Comparison of ENCODE assay signal across 8 cellular contexts in the genomic region with DNA sequence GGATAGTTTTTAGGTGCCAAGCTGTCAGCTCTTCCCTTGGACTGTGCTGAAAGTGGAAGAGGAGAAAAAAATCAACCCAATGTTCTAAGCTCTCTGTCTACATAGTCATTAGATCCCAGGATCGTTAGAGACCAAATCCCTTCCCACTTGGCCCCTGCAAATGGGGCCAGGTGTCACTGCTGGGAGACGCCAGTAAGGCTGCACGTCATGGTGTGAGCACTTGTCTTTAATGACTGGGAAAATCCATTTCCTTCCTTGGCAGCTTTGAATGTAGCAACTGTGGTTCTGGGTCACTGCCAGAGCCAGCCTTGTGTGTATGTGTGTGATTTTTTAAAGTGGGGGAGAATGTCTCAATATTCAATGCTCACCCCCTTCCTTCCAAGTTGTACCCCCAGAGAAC. TPM values are rescaled to one million over a fixed set of nuclear protein-coding genes. Genes with fewer than 3 reads are reported as not detected.
A peak's percentile ranks its signal among the peaks of the same experiment; 100 is the strongest.
DNase-seq lines count a peak whose midpoint lies in the region; ATAC-seq and FAIRE-seq lines count a peak whose summit lies in the region.

No MANE protein-coding gene starts in this region.

- H3K27me3 Mint-ChIP-seq in activated T-cell treated with anti-CD3 and anti-CD28 coated beads, Interleukin-2, amount 50 U/mL, for 72 hours (ENCODE audit: low read depth): peaks cover 23% of the 10 kb centered on the region
- H3K27me3 Mint-ChIP-seq in stimulated activated naive CD8-positive, alpha-beta T cell treated with anti-CD3 and anti-CD28 coated beads, Interleukin-15, amount 100 ng/mL, for 72 hours: peaks cover 7% of the 10 kb centered on the region

- H3K36me3 Mint-ChIP-seq in activated T-cell treated with anti-CD3 and anti-CD28 coated beads, Interleukin-2, amount 50 U/mL, for 72 hours (ENCODE audit: insufficient read depth in 2 of 2): peaks cover 2% of the 10 kb centered on the region in 2 donors

- FAIRE-seq in RCC 7860 (lab: Jason Lieb, UNC): no peak

- no peak overlapping the region for H3K27ac Mint-ChIP-seq in activated T-cell treated with anti-CD3 and anti-CD28 coated beads, Interleukin-2, amount 50 U/mL, for 72 hours
- peak overlapping the region; percentile 26 to 55 for H3K27ac Mint-ChIP-seq in stimulated activated naive CD8-positive, alpha-beta T cell treated with anti-CD3 and anti-CD28 coated beads, Interleukin-15, amount 100 ng/mL, for 72 hours

- DNase-seq in activated T-cell treated with anti-CD3 and anti-CD28 coated beads, Interleukin-2, amount 50 U/mL, for 72 hours: no peak
- DNase-seq in activated T-cell treated with anti-CD3 and anti-CD28 coated beads, Interleukin-2, amount 50 U/mL, for 1 hour: no peak
- peak; percentile 49 to 63 for DNase-seq in NCI-H187 (lab: John Stamatoyannopoulos, UW)
- peak; percentile 9 for DNase-seq in central memory CD4-positive, alpha-beta T cell
- DNase-seq in stimulated activated naive CD8-positive, alpha-beta T cell treated with anti-CD3 and anti-CD28 coated beads, Interleukin-15, amount 100 ng/mL, for 72 hours: no peak
- no peak for DNase-seq in RCC 7860 (ENCODE audit: low spot score)
- no peak for DNase-seq in EL
- no peak for DNase-seq in UCSD-AML1 (lab: John Stamatoyannopoulos, UW; ENCODE audit: unreplicated experiment)

- peak in 1 of 2 donors; percentile 29 for ATAC-seq in activated T-cell treated with anti-CD3 and anti-CD28 coated beads, Interleukin-2, amount 50 U/mL, for 72 hours (replicated peaks in 1 of 2)
- no peak for ATAC-seq in stimulated activated naive CD8-positive, alpha-beta T cell treated with anti-CD3 and anti-CD28 coated beads, Interleukin-15, amount 100 ng/mL, for 72 hours

- peaks cover 77% of the 10 kb centered on the region for H3K4me1 Mint-ChIP-seq in activated T-cell treated with anti-CD3 and anti-CD28 coated beads, Interleukin-2, amount 50 U/mL, for 72 hours (ENCODE audit: low read depth)
- peaks cover 89% of the 10 kb centered on the region for H3K4me1 Mint-ChIP-seq in stimulated activated naive CD8-positive, alpha-beta T cell treated with anti-CD3 and anti-CD28 coated beads, Interleukin-15, amount 100 ng/mL, for 72 hours

- peak overlapping the region; percentile 75 to 76 for H3K4me3 Mint-ChIP-seq in activated T-cell treated with anti-CD3 and anti-CD28 coated beads, Interleukin-2, amount 50 U/mL, for 72 hours
- peak overlapping the region; percentile 63 to 82 for H3K4me3 Mint-ChIP-seq in stimulated activated naive CD8-positive, alpha-beta T cell treated with anti-CD3 and anti-CD28 coated beads, Interleukin-15, amount 100 ng/mL, for 72 hours

- H3K9me3 Mint-ChIP-seq in activated T-cell treated with anti-CD3 and anti-CD28 coated beads, Interleukin-2, amount 50 U/mL, for 72 hours: no peaks in the 10 kb centered on the region
- peaks cover 0 to 5% of the 10 kb centered on the region in 2 donors for H3K9me3 Mint-ChIP-seq in stimulated activated naive CD8-positive, alpha-beta T cell treated with anti-CD3 and anti-CD28 coated beads, Interleukin-15, amount 100 ng/mL, for 72 hours

RNA-seq across cellular contexts. Expression of a gene that starts 59.9 kb away (rescaled TPM):
- 10 to 100 TPM in 1 of 2 donors, 1 to 10 TPM in 1; 9.4 to 13.3 TPM for total RNA-seq in activated T-cell treated with anti-CD3 and anti-CD28 coated beads, Interleukin-2, amount 50 U/mL, for 72 hours

Comparison
In these comparisons a context has a peak if more than half of its experiments do, and no peak if none do; other contexts are left out.
1. DNase-seq: peak in NCI-H187 (2 of 2) and central memory CD4-positive, alpha-beta T cell (single experiment); none in activated T-cell treated with anti-CD3 and anti-CD28 coated beads, Interleukin-2, amount 50 U/mL, for 72 hours (0 of 2), activated T-cell treated with anti-CD3 and anti-CD28 coated beads, Interleukin-2, amount 50 U/mL, for 1 hour (single experiment), stimulated activated naive CD8-positive, alpha-beta T cell treated with anti-CD3 and anti-CD28 coated beads, Interleukin-15, amount 100 ng/mL, for 72 hours (0 of 2), RCC 7860 (single experiment), EL (single experiment) and UCSD-AML1 (single experiment).